In genomic region chr1:111618081-111618480, GRCh38 we compare ENCODE assay signal across 13 cellular contexts. TPM values are rescaled to one million over a fixed set of nuclear protein-coding genes. Genes with fewer than 3 reads are reported as not detected.
DNase-seq lines count a peak whose midpoint lies in the region; ATAC-seq and TF ChIP-seq lines count a peak whose summit lies in the region.
"Had no signal": no experiment of that assay in that cellular context is flagged by ENCODE, and none has a peak within 500 bp of the region (broad histone marks: within the 10 kb centered on the region; RNA-seq: fewer than 3 reads in every experiment).

No MANE protein-coding gene starts in this region.

- no peaks in the 10 kb centered on the region for H3K9me3 ChIP-seq in OCI-LY7 (ENCODE audit: low read length)
- H3K9me3 ChIP-seq in right lobe of liver = no peaks in the 10 kb centered on the region
- H3K9me3 ChIP-seq: lower lobe of right lung had no signal

- H3K4me3 ChIP-seq in OCI-LY7 (ENCODE audit: low read depth, low read length, poor library complexity, severe bottlenecking) (no peak overlapping the region), right lobe of liver (no peak overlapping the region)

- ATAC-seq in stimulated activated naive CD8-positive, alpha-beta T cell treated with anti-CD3 and anti-CD28 coated beads, Interleukin-15, Interleukin-2, amounts not matched to agents 100 U/mL and 50 U/mL, for 24 hours = peak; percentile 10
- ATAC-seq in HG03521 (IDR thresholded peaks at IDR 0.05; ENCODE audit: unreplicated experiment) (no peak), right lobe of liver (no peak)
- ATAC-seq: lower lobe of right lung had no signal

- H3K27me3 Mint-ChIP-seq in activated naive CD4-positive, alpha-beta T cell treated with anti-CD3 and anti-CD28 coated beads for 36 hours (ENCODE audit: low read depth) = no peaks in the 10 kb centered on the region
- peaks cover under 1% of the 10 kb centered on the region for H3K27me3 Mint-ChIP-seq in dendritic cell treated with granulocyte-macrophage colony-stimulating factor and Interleukin-4, amounts not matched to agents 40 ng/mL and 50 ng/mL, for 4 days

- H3K9me2 ChIP-seq in OCI-LY7 (ENCODE audit: insufficient read depth, low read length) = no peaks in the 10 kb centered on the region

- H2AFZ ChIP-seq in OCI-LY7 (ENCODE audit: low read length) = peak overlapping the region; percentile 43; the same call in 1 of the 2 replicates

- H3K9me3 Mint-ChIP-seq in activated naive CD4-positive, alpha-beta T cell treated with anti-CD3 and anti-CD28 coated beads for 36 hours = no peaks in the 10 kb centered on the region
- no peaks in the 10 kb centered on the region for H3K9me3 Mint-ChIP-seq in dendritic cell treated with granulocyte-macrophage colony-stimulating factor and Interleukin-4, amounts not matched to agents 40 ng/mL and 50 ng/mL, for 4 days

- no TSS peak for BruUV-seq in OCI-LY7 (replicated peaks; lab: Mats Ljungman, UMichigan)

- intact Hi-C loops in activated naive CD4-positive, alpha-beta T cell treated with anti-CD3 and anti-CD28 coated beads for 36 hours (cut with micrococcal nuclease) = loop anchor here (5.0 kb wide), 1 partner anchor 401 kb away; no protein-coding TSS in a partner anchor
- intact Hi-C loops in OCI-LY7 (cut with micrococcal nuclease; ENCODE audit: unreplicated experiment) (no loop called here), right lobe of liver (cut with DNase I) (no loop called here)
- intact Hi-C loops in dendritic cell treated with granulocyte-macrophage colony-stimulating factor and Interleukin-4, amounts not matched to agents 40 ng/mL and 50 ng/mL, for 4 days (cut with micrococcal nuclease) = no loop called here

- no peaks in the 10 kb centered on the region for H3K27me3 ChIP-seq in right lobe of liver

- peak overlapping the region; percentile 87 for H3K27ac Mint-ChIP-seq in activated naive CD4-positive, alpha-beta T cell treated with anti-CD3 and anti-CD28 coated beads for 36 hours
- peak overlapping the region; percentile 17 for H3K27ac Mint-ChIP-seq in dendritic cell treated with granulocyte-macrophage colony-stimulating factor and Interleukin-4, amounts not matched to agents 40 ng/mL and 50 ng/mL, for 4 days

- H3K36me3 ChIP-seq in OCI-LY7 (ENCODE audit: insufficient read depth, low read length) (peaks cover 14% of the 10 kb centered on the region), right lobe of liver (no peaks in the 10 kb centered on the region)
- H3K36me3 ChIP-seq: lower lobe of right lung had no signal

- WGBS in right lobe of liver (ENCODE audit: insufficient coverage, low coverage, low lambda C conversion rate, missing lambda C conversion rate) = 84% methylated on average over 2 of the region's 2 CpGs

- TF ChIP-seq POLR2A in right lobe of liver (IDR thresholded peaks at IDR 0.05) = no peak

- peaks cover 68% of the 10 kb centered on the region for H3K4me1 ChIP-seq in OCI-LY7 (ENCODE audit: insufficient read depth, low read length, poor library complexity, severe bottlenecking)
- H3K4me1 ChIP-seq in right lobe of liver = peaks cover 0 to 30% (median 12%) of the 10 kb centered on the region in 4 donors

- H3K36me3 Mint-ChIP-seq in activated naive CD4-positive, alpha-beta T cell treated with anti-CD3 and anti-CD28 coated beads for 36 hours (ENCODE audit: low read depth) = peaks cover 17% of the 10 kb centered on the region
- H3K36me3 Mint-ChIP-seq in dendritic cell treated with granulocyte-macrophage colony-stimulating factor and Interleukin-4, amounts not matched to agents 40 ng/mL and 50 ng/mL, for 4 days (ENCODE audit: low read depth) = peaks cover 29% of the 10 kb centered on the region

- H3K4me1 Mint-ChIP-seq in activated naive CD4-positive, alpha-beta T cell treated with anti-CD3 and anti-CD28 coated beads for 36 hours (ENCODE audit: low read depth) = peaks cover 56% of the 10 kb centered on the region
- H3K4me1 Mint-ChIP-seq in dendritic cell treated with granulocyte-macrophage colony-stimulating factor and Interleukin-4, amounts not matched to agents 40 ng/mL and 50 ng/mL, for 4 days (ENCODE audit: low read depth) = peaks cover 74% of the 10 kb centered on the region

- CTCF ChIA-PET in activated naive CD4-positive, alpha-beta T cell treated with anti-CD3 and anti-CD28 coated beads for 36 hours (lab: Charles Lee) = interaction anchor here (0.6 to 5.2 kb wide), 8 partner anchors 14 to 110 kb away, joined by 3 to 45 read pairs (median 6); no protein-coding TSS in a partner anchor
- CTCF ChIA-PET in OCI-LY7 (lab: Charles Lee; ENCODE audit: unreplicated experiment) = interaction anchor here (0.6 kb wide), 2 partner anchors 15 to 415 kb away, joined by 3 to 6 read pairs; no protein-coding TSS in a partner anchor

- H4K20me1 ChIP-seq in OCI-LY7 (ENCODE audit: insufficient read depth, low read length) = peaks cover 21% of the 10 kb centered on the region; the same call in 1 of the 2 replicates

- H3K4me2 ChIP-seq in OCI-LY7 (ENCODE audit: low read length) = peak overlapping the region; percentile 27; the same call in 1 of the 2 replicates

- POLR2A ChIA-PET in OCI-LY7 (lab: Charles Lee) = interaction anchor here (0.9 to 6.3 kb wide), 6 partner anchors 10 to 101 kb away, joined by 3 to 93 read pairs (median 4); no protein-coding TSS in a partner anchor

- TF ChIP-seq CTCF in OCI-LY7 (conservative IDR thresholded peaks at IDR 0.05; ENCODE audit: low read length) (no peak), right lobe of liver (IDR thresholded peaks at IDR 0.05) (no peak)

- H3K79me2 ChIP-seq in OCI-LY7 (ENCODE audit: insufficient read depth, low read depth, low read length) = peaks cover 32% of the 10 kb centered on the region

- H3K27ac ChIP-seq in OCI-LY7 (ENCODE audit: low read depth, low read length, poor library complexity, severe bottlenecking) (peak overlapping the region; percentile 58), right lobe of liver (no peak overlapping the region)

- peak overlapping the region; percentile 50 for H3K4me3 Mint-ChIP-seq in activated naive CD4-positive, alpha-beta T cell treated with anti-CD3 and anti-CD28 coated beads for 36 hours
- no peak overlapping the region for H3K4me3 Mint-ChIP-seq in dendritic cell treated with granulocyte-macrophage colony-stimulating factor and Interleukin-4, amounts not matched to agents 40 ng/mL and 50 ng/mL, for 4 days

- no peak for DNase-seq in activated naive CD4-positive, alpha-beta T cell treated with anti-CD3 and anti-CD28 coated beads for 36 hours
- DNase-seq in activated naive CD4-positive, alpha-beta T cell (lab: John Stamatoyannopoulos, UW) = no peak
- DNase-seq in OCI-LY7 (ENCODE audit: low spot score) (no peak), right lobe of liver (no peak), DMS 273 treated with DMSO at 0.1 percent for 48 hours (lab: John Stamatoyannopoulos, UW) (no peak)
- DNase-seq in stimulated activated naive CD8-positive, alpha-beta T cell treated with anti-CD3 and anti-CD28 coated beads, Interleukin-15, Interleukin-2, amounts not matched to agents 100 U/mL and 50 U/mL, for 24 hours = no peak
- DNase-seq: HCEC 1CT, IMR-90, lower lobe of right lung, NCI-H1048, nucleus accumbens had no signal

RNA-seq across cellular contexts. Expression of gene RAP1A, which starts 1.5 kb away (rescaled TPM):
- 100 to 1,000 TPM; 152 to 155 TPM for total RNA-seq in activated naive CD4-positive, alpha-beta T cell treated with anti-CD3 and anti-CD28 coated beads for 36 hours
- 8.5 and 10.4 TPM in 2 replicates for total RNA-seq in OCI-LY7 (2014; rRNA removed; shearing (Covaris generic))
- total RNA-seq in OCI-LY7 (2022) (72.0 and 86.3 TPM in 2 replicates), right lobe of liver (10 to 100 TPM; 25.9 to 53.8 (median 33.3) TPM)
